Comparison of ENCODE assay signal across 28 cellular contexts in genomic region chr10:87641065-87641464, GRCh38. TPM values are rescaled to one million over a fixed set of nuclear protein-coding genes. Genes with fewer than 3 reads are reported as not detected.
A peak's percentile ranks its signal among the peaks of the same experiment; 100 is the strongest.
DNase-seq lines count a peak whose midpoint lies in the region; ATAC-seq, FAIRE-seq and TF ChIP-seq lines count a peak whose summit lies in the region.
"Had no signal": no experiment of that assay in that cellular context is flagged by ENCODE, and none has a peak within 500 bp of the region (broad histone marks: within the 10 kb centered on the region; RNA-seq: fewer than 3 reads in every experiment).

No MANE protein-coding gene starts in this region.

- 31 to 57% (median 49%) methylated on average over 2 of the region's 2 CpGs for WGBS in stomach, 5 donors

- H3K36me3 Mint-ChIP-seq in astrocyte (ENCODE audit: low read depth, unreplicated experiment): no peaks in the 10 kb centered on the region
- H3K36me3 Mint-ChIP-seq in WTC11: no peaks in the 10 kb centered on the region; the same call in 1 of the 2 replicates
- H3K36me3 Mint-ChIP-seq: CD4-positive, alpha-beta memory T cell; CD4-positive, CD25-positive, alpha-beta regulatory T cell; CD8-positive, alpha-beta memory T cell had no signal

- H2AFZ ChIP-seq in MM.1S (ENCODE audit: low read length) (peak overlapping the region; percentile 24; the same call in 1 of the 2 replicates), astrocyte (ENCODE audit: low read depth, low read length) (no peak overlapping the region)

- H3K9ac ChIP-seq in MM.1S (ENCODE audit: low read length) (no peak overlapping the region), astrocyte (ENCODE audit: low read length) (no peak overlapping the region)
- H3K9ac ChIP-seq: BLaER1 had no signal

- H4K20me1 ChIP-seq in MM.1S (ENCODE audit: insufficient read depth, low read length) (no peaks in the 10 kb centered on the region), astrocyte (ENCODE audit: insufficient read depth, low read length) (no peaks in the 10 kb centered on the region)
- H4K20me1 ChIP-seq: BLaER1 had no signal

- H3K27ac ChIP-seq in MM.1S (ENCODE audit: low read length) (peak overlapping the region; percentile 45; the same call in 1 of the 2 replicates), astrocyte (ENCODE audit: low read depth, low read length) (no peak overlapping the region), stomach (no peak overlapping the region)
- H3K27ac ChIP-seq: BLaER1 had no signal

- H3K4me1 ChIP-seq in MM.1S (ENCODE audit: low read length) (peaks cover 36% of the 10 kb centered on the region), astrocyte (ENCODE audit: insufficient read depth, low read length) (peaks cover 1% of the 10 kb centered on the region), stomach (no peaks in the 10 kb centered on the region)
- H3K4me1 ChIP-seq: BE2C, BLaER1 had no signal

- peaks cover 10% of the 10 kb centered on the region for H3K4me1 Mint-ChIP-seq in astrocyte (ENCODE audit: low read depth, unreplicated experiment)
- H3K4me1 Mint-ChIP-seq in WTC11: peaks cover 11% of the 10 kb centered on the region

- H3K4me2 ChIP-seq in MM.1S (ENCODE audit: low read depth, low read length) (peak overlapping the region; percentile 52; the same call in 1 of the 2 replicates), astrocyte (ENCODE audit: low read length) (no peak overlapping the region)
- H3K4me2 ChIP-seq: BLaER1 had no signal

- H3K79me2 ChIP-seq in MM.1S (ENCODE audit: low read length) (no peaks in the 10 kb centered on the region), astrocyte (ENCODE audit: insufficient read depth, low read length) (no peaks in the 10 kb centered on the region)

- H3K9me3 Mint-ChIP-seq in astrocyte (ENCODE audit: unreplicated experiment) (peaks cover 4% of the 10 kb centered on the region), WTC11 (peaks cover 23% of the 10 kb centered on the region)
- H3K9me3 Mint-ChIP-seq: CD4-positive, alpha-beta memory T cell had no signal

- POLR2A ChIA-PET in WTC11 (lab: Charles Lee): no interaction called here

- H3K27me3 Mint-ChIP-seq in astrocyte (ENCODE audit: low read depth, unreplicated experiment): no peaks in the 10 kb centered on the region
- H3K27me3 Mint-ChIP-seq in WTC11 (ENCODE audit: low read depth): peaks cover 2% of the 10 kb centered on the region; the same call in 1 of the 2 replicates
- H3K27me3 Mint-ChIP-seq: CD4-positive, alpha-beta memory T cell; CD4-positive, CD25-positive, alpha-beta regulatory T cell; CD8-positive, alpha-beta memory T cell had no signal

- H3K4me3 Mint-ChIP-seq in astrocyte (ENCODE audit: unreplicated experiment) (no peak overlapping the region), WTC11 (no peak overlapping the region)
- H3K4me3 Mint-ChIP-seq: CD14-positive monocyte; CD4-positive, alpha-beta memory T cell; CD4-positive, CD25-positive, alpha-beta regulatory T cell; CD8-positive, alpha-beta memory T cell had no signal

- H3K36me3 ChIP-seq in MM.1S (replicated peaks; ENCODE audit: insufficient read depth, low read length): no peaks in the 10 kb centered on the region
- no peaks in the 10 kb centered on the region for H3K36me3 ChIP-seq in astrocyte (ENCODE audit: insufficient read depth, low read length)
- no peaks in the 10 kb centered on the region for H3K36me3 ChIP-seq in stomach
- H3K36me3 ChIP-seq: BE2C, BLaER1 had no signal

- H3K9me3 ChIP-seq in MM.1S (replicated peaks; ENCODE audit: insufficient read depth, low read length) (no peaks in the 10 kb centered on the region), astrocyte (ENCODE audit: insufficient read depth, low read depth, low read length) (no peaks in the 10 kb centered on the region), stomach (no peaks in the 10 kb centered on the region)
- H3K9me3 ChIP-seq: BE2C, BLaER1 had no signal

- FAIRE-seq in GM12892 (lab: Jason Lieb, UNC) (peak; percentile 57), astrocyte (lab: Jason Lieb, UNC) (peak; percentile 9)
- FAIRE-seq: A204.1, GM12878, GM18507 had no signal

- no peaks in the 10 kb centered on the region for H3K9me2 ChIP-seq in MM.1S (replicated peaks; ENCODE audit: insufficient read depth, low read length)

- no peak for TF ChIP-seq POLR2A in GM12892 (IDR thresholded peaks at IDR 0.05; ENCODE audit: low read depth, low read length)
- TF ChIP-seq POLR2A in stomach (IDR thresholded peaks at IDR 0.05): no peak

- intact Hi-C loops in stomach (cut with DNase I; ENCODE audit: low total_unique reads): no loop called here

- H3K4me3 ChIP-seq in MM.1S (ENCODE audit: low read length): no peak overlapping the region
- H3K4me3 ChIP-seq in astrocyte (ENCODE audit: insufficient read depth, low read depth, low read length): no peak overlapping the region
- no peak overlapping the region for H3K4me3 ChIP-seq in stomach
- H3K4me3 ChIP-seq: BLaER1, GM12878 had no signal

- no peak for TF ChIP-seq CTCF in MM.1S (IDR thresholded peaks at IDR 0.05; ENCODE audit: low read length)
- no peak for TF ChIP-seq CTCF in astrocyte (IDR thresholded peaks at IDR 0.05; ENCODE audit: insufficient read depth, low read depth, low read length)
- TF ChIP-seq CTCF in WTC11 (IDR thresholded peaks at IDR 0.05): no peak
- TF ChIP-seq CTCF in stomach (IDR thresholded peaks at IDR 0.05): no peak

- no peak for DNase-seq in GM12892 (ENCODE audit: insufficient read length)
- DNase-seq in MM.1S: peak; percentile 54
- DNase-seq in astrocyte (ENCODE audit: low read depth): no peak
- no peak for DNase-seq in WTC11 (ENCODE audit: low spot score)
- no peak for DNase-seq in stomach
- DNase-seq in NCI-H82 (lab: John Stamatoyannopoulos, UW): no peak
- DNase-seq: 8988T; ACHN; BE2C; C1 segment of cervical spinal cord; CD4-positive, alpha-beta memory T cell; CD4-positive, CD25-positive, alpha-beta regulatory T cell; CD8-positive, alpha-beta memory T cell; COR-L47; DMS 273 treated with DMSO at 0.1 percent for 48 hours; DMS153; DMS53; DMS79; DND-41; EL; GDM1 had no signal

- ATAC-seq in WTC11 (no peak), HG03439 (IDR thresholded peaks at IDR 0.05; ENCODE audit: unreplicated experiment) (no peak)
- ATAC-seq: GM12878 had no signal

- no peak for TF ChIP-seq EP300 in stomach (IDR thresholded peaks at IDR 0.05)

- H3F3A ChIP-seq in MM.1S (ENCODE audit: insufficient read depth, low read length): peaks cover 4% of the 10 kb centered on the region

- CTCF ChIA-PET in WTC11 (lab: Charles Lee): no interaction called here

- H3K27ac Mint-ChIP-seq in astrocyte (ENCODE audit: unreplicated experiment) (no peak overlapping the region), WTC11 (no peak overlapping the region)
- H3K27ac Mint-ChIP-seq: CD14-positive monocyte; CD4-positive, alpha-beta memory T cell; CD4-positive, CD25-positive, alpha-beta regulatory T cell; CD8-positive, alpha-beta memory T cell had no signal

- H3K27me3 ChIP-seq in MM.1S (replicated peaks; ENCODE audit: insufficient read depth, low read length) (no peaks in the 10 kb centered on the region), astrocyte (ENCODE audit: insufficient read depth, low read length) (no peaks in the 10 kb centered on the region), stomach (no peaks in the 10 kb centered on the region)
- H3K27me3 ChIP-seq: BE2C, BLaER1 had no signal

TF ChIP-seq in WTC11, 78 proteins besides CTCF, POLR2A, EP300 and RAD21 (continues in another document):
- TF ChIP-seq E2F1 (CRISPR knock-in tag; IDR thresholded peaks at IDR 0.05) (no peak), STAT6 (CRISPR knock-in tag; conservative IDR thresholded peaks at IDR 0.05; ENCODE audit: low read depth) (no peak), GRHL2 (CRISPR knock-in tag; IDR thresholded peaks at IDR 0.05; ENCODE audit: insufficient replicate concordance, severe bottlenecking) (no peak), NFE2L1 (CRISPR knock-in tag; IDR thresholded peaks at IDR 0.05) (no peak), KAT7 (CRISPR knock-in tag; IDR thresholded peaks at IDR 0.05; ENCODE audit: borderline replicate concordance) (no peak), JAZF1 (CRISPR knock-in tag; IDR thresholded peaks at IDR 0.05) (no peak), CREB1 (CRISPR knock-in tag; IDR thresholded peaks at IDR 0.05) (no peak), SMAD3 (CRISPR knock-in tag; IDR thresholded peaks at IDR 0.05; ENCODE audit: borderline replicate concordance) (no peak), TEAD1 (CRISPR knock-in tag; IDR thresholded peaks at IDR 0.05) (no peak), GABPB1 (CRISPR knock-in tag; IDR thresholded peaks at IDR 0.05) (no peak)

RNA-seq across cellular contexts. Expression of gene PAPSS2, which starts 18.6 kb away (rescaled TPM):
- 0.81 TPM for polyA plus RNA-seq in GM12892 (2012; ENCODE audit: missing spikeins)
- 48.6 and 58.5 TPM in 2 replicates for total RNA-seq in astrocyte
- 22.1 to 30.4 TPM (median 29.7 TPM) in 3 replicates for total RNA-seq in WTC11 (2021)
- total RNA-seq in stomach: 10 to 100 TPM in 4 of 5 donors, 1 to 10 TPM in 1; 1.3 to 17.3 (median 12.6) TPM
- polyA plus RNA-seq in stomach: 1 to 10 TPM; 2.7 to 9.5 (median 8.0) TPM
- total RNA-seq: CD4-positive, CD25-positive, alpha-beta regulatory T cell; G401 had no signal
